Comparison of ENCODE assay signal across 21 cellular contexts in the genomic region with DNA sequence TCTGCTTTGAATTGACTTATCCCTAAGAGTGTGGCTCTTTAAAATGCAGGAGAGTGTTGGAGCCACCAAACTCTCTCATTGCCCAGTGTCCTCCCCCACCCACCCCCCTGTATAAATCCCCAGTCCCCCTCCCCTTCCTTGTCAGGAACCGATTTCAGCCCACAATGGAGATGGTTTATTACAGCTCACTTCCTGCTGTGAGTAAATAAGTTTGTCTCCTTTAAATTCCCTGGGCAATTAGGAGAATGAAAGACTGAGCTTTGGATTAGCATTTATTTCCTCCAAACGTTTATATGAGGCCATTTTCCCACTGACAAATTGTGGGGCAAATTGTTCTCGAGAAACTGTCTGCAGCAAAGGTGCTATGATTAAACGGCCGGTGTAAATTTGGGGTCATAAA.
DNase-seq lines count a peak whose midpoint lies in the region; ATAC-seq and TF ChIP-seq lines count a peak whose summit lies in the region.
"Had no signal": no experiment of that assay in that cellular context is flagged by ENCODE, and none has a peak within 500 bp of the region (broad histone marks: within the 10 kb centered on the region; RNA-seq: fewer than 3 reads in every experiment).

No MANE protein-coding gene starts in this region.

- H3K4me1 ChIP-seq in mesendoderm (ENCODE audit: control insufficient read depth, low read depth, low read length): no peaks in the 10 kb centered on the region
- H3K4me1 ChIP-seq: BLaER1 treated with 17β-estradiol and CSF1 and Interleukin-3, amounts not matched to agents 10 nM and 100 nM had no signal

- DNase-seq in DMS153 (lab: John Stamatoyannopoulos, UW) (peak; percentile 34), NCI-H1417 treated with DMSO at 0.1 percent for 48 hours (lab: John Stamatoyannopoulos, UW) (peak; percentile 95), NCI-H774 (lab: John Stamatoyannopoulos, UW) (peak; percentile 8), mesendoderm (peak; percentile 43), foreskin fibroblast (no peak)
- DNase-seq: CD8-positive, alpha-beta T cell; DMS79 treated with DMSO at 0.1 percent for 48 hours; Karpas-422; NCI-H1048; NCI-H1694; NCI-H2107; NCI-H446; NCI-H526 treated with DMSO at 0.1 percent for 48 hours; PC-9; SIG-M5; T-helper 1 cell had no signal

- H3K4me2 ChIP-seq in mesendoderm (ENCODE audit: low read length): no peak overlapping the region
- H3K4me2 ChIP-seq: BLaER1 treated with 17β-estradiol and CSF1 and Interleukin-3, amounts not matched to agents 10 nM and 100 nM; PC-9 had no signal

- H3K36me3 ChIP-seq in mesendoderm (ENCODE audit: control insufficient read depth, insufficient read depth, low read length): no peaks in the 10 kb centered on the region
- H3K36me3 ChIP-seq: BLaER1 treated with 17β-estradiol and CSF1 and Interleukin-3, amounts not matched to agents 10 nM and 100 nM had no signal

- no peak overlapping the region for H2BK120ac ChIP-seq in mesendoderm (ENCODE audit: low read depth, low read length)

- H3K9ac ChIP-seq in mesendoderm (ENCODE audit: low read length): no peak overlapping the region
- H3K9ac ChIP-seq: BLaER1 treated with 17β-estradiol and CSF1 and Interleukin-3, amounts not matched to agents 10 nM and 100 nM had no signal

- no peak overlapping the region for H3K23ac ChIP-seq in mesendoderm (ENCODE audit: low read length)

- WGBS in mesendoderm (ENCODE audit: extremely low coverage, insufficient coverage, low lambda C conversion rate): no CpG with 5 or more reads among the region's 5 CpGs

- no peak overlapping the region for H3K56ac ChIP-seq in mesendoderm (ENCODE audit: low read length)

- H3K4me3 ChIP-seq in mesendoderm (ENCODE audit: low read length) (no peak overlapping the region), foreskin fibroblast (ENCODE audit: low read depth in 1 of 2, low read length in 2 of 2) (no peak overlapping the region)
- H3K4me3 ChIP-seq: BLaER1 treated with 17β-estradiol and CSF1 and Interleukin-3, amounts not matched to agents 10 nM and 100 nM; PC-9 had no signal

- ATAC-seq in GM19463 (IDR thresholded peaks at IDR 0.05; ENCODE audit: unreplicated experiment) (no peak), GM18867 (IDR thresholded peaks at IDR 0.05; ENCODE audit: unreplicated experiment) (no peak)
- ATAC-seq: CD8-positive, alpha-beta T cell; HCT116 had no signal

- H3K27ac ChIP-seq in mesendoderm (ENCODE audit: low read depth, low read length): no peak overlapping the region
- H3K27ac ChIP-seq: BLaER1 treated with 17β-estradiol and CSF1 and Interleukin-3, amounts not matched to agents 10 nM and 100 nM; PC-9; RWPE1 had no signal

- H2BK5ac ChIP-seq in mesendoderm (ENCODE audit: low read length): no peak overlapping the region

- no peak overlapping the region for H3K4ac ChIP-seq in mesendoderm (ENCODE audit: low read depth, low read length)

- no peaks in the 10 kb centered on the region for H3K79me1 ChIP-seq in mesendoderm (ENCODE audit: low read length)

- no peak overlapping the region for H3K18ac ChIP-seq in mesendoderm (ENCODE audit: low read length)

- no peak overlapping the region for H2AK5ac ChIP-seq in mesendoderm (ENCODE audit: low read length)

- no peak overlapping the region for H4K8ac ChIP-seq in mesendoderm (ENCODE audit: low read depth, low read length)

- no peak for TF ChIP-seq CTCF in foreskin fibroblast (IDR thresholded peaks at IDR 0.05; ENCODE audit: low read depth, low read length)

- no peak overlapping the region for H2BK15ac ChIP-seq in mesendoderm (replicated peaks; ENCODE audit: low read depth)

- H4K5ac ChIP-seq in mesendoderm (ENCODE audit: low read length): no peak overlapping the region

- H3K79me2 ChIP-seq in mesendoderm (ENCODE audit: control insufficient read depth, insufficient read depth, low read length): no peaks in the 10 kb centered on the region

- no peaks in the 10 kb centered on the region for H3K27me3 ChIP-seq in mesendoderm (ENCODE audit: insufficient read depth, low read length, poor library complexity)
- H3K27me3 ChIP-seq: BLaER1 treated with 17β-estradiol and CSF1 and Interleukin-3, amounts not matched to agents 10 nM and 100 nM had no signal

Comparison
In these comparisons a context has a peak if more than half of its experiments do, and no peak if none do; other contexts are left out.
1. DNase-seq: peak in DMS153 (single experiment), NCI-H1417 treated with DMSO at 0.1 percent for 48 hours (single experiment), NCI-H774 (single experiment) and mesendoderm (single experiment); none in foreskin fibroblast (0 of 2).